In genomic region chr6:30686908-30687658, GRCh38 we compare ENCODE assay signal across 1 cellular context.
TF ChIP-seq lines count a peak whose summit lies in the region.

No MANE protein-coding gene starts in this region.

TF ChIP-seq in HepG2, 621 proteins besides CTCF, POLR2A, EP300 and RAD21 (continues in another document):
- TF ChIP-seq ZNF3 (CRISPR knock-in tag; IDR thresholded peaks at IDR 0.05) (no peak), ZNF253 (CRISPR knock-in tag; IDR thresholded peaks at IDR 0.05; ENCODE audit: borderline replicate concordance) (no peak), ZBTB49 (CRISPR knock-in tag; IDR thresholded peaks at IDR 0.05; ENCODE audit: borderline replicate concordance) (no peak), ZNF512B (CRISPR knock-in tag; IDR thresholded peaks at IDR 0.05; ENCODE audit: borderline replicate concordance) (no peak), SOX6 (IDR thresholded peaks at IDR 0.05) (no peak), SOX6 (CRISPR knock-in tag; IDR thresholded peaks at IDR 0.05) (peak; percentile 90), RXRB (CRISPR knock-in tag; IDR thresholded peaks at IDR 0.05; ENCODE audit: borderline replicate concordance) (peak; percentile 8; the same call in 1 of the 2 replicates), ZHX2 (IDR thresholded peaks at IDR 0.05; ENCODE audit: low read depth) (no peak), ZHX2 (CRISPR knock-in tag; IDR thresholded peaks at IDR 0.05; ENCODE audit: borderline replicate concordance) (no peak), ZBTB21 (CRISPR knock-in tag; IDR thresholded peaks at IDR 0.05) (no peak; the same call in 1 of the 2 replicates), ZEB1 (IDR thresholded peaks at IDR 0.05; ENCODE audit: insufficient replicate concordance, low read depth) (no peak), BCL6 (CRISPR knock-in tag; IDR thresholded peaks at IDR 0.05) (no peak), CREB1 (IDR thresholded peaks at IDR 0.05) (no peak), CREB1 (CRISPR knock-in tag; IDR thresholded peaks at IDR 0.05) (no peak), PLSCR1 (CRISPR knock-in tag; IDR thresholded peaks at IDR 0.05; ENCODE audit: borderline replicate concordance) (no peak), YEATS2 (CRISPR knock-in tag; IDR thresholded peaks at IDR 0.05; ENCODE audit: borderline replicate concordance) (peak; percentile 45; the same call in 1 of the 2 replicates), SMC3 (IDR thresholded peaks at IDR 0.05; ENCODE audit: low read length) (no peak), PRDM15 (CRISPR knock-in tag; IDR thresholded peaks at IDR 0.05) (no peak), ZNF484 (CRISPR knock-in tag; IDR thresholded peaks at IDR 0.05; ENCODE audit: borderline replicate concordance, low read depth) (no peak), ATF7-NPFF (CRISPR knock-in tag; IDR thresholded peaks at IDR 0.05; ENCODE audit: low read depth) (peak; percentile 36; the same call in 1 of the 2 replicates), ATM (IDR thresholded peaks at IDR 0.05; ENCODE audit: borderline replicate concordance) (no peak), HOXA7 (CRISPR knock-in tag; IDR thresholded peaks at IDR 0.05) (no peak), ZFP36L1 (CRISPR knock-in tag; IDR thresholded peaks at IDR 0.05) (no peak), PATZ1 (CRISPR knock-in tag; IDR thresholded peaks at IDR 0.05) (peak; percentile 71), AKNA (CRISPR knock-in tag; IDR thresholded peaks at IDR 0.05; ENCODE audit: borderline replicate concordance) (no peak), RBM22 (optimal IDR thresholded peaks at IDR 0.05; ENCODE audit: low read length) (no peak), IRF9 (CRISPR knock-in tag; IDR thresholded peaks at IDR 0.05; ENCODE audit: borderline replicate concordance) (no peak), HIVEP1 (CRISPR knock-in tag; IDR thresholded peaks at IDR 0.05) (peak; percentile 41; the same call in 1 of the 2 replicates), PCBP1 (IDR thresholded peaks at IDR 0.05; ENCODE audit: borderline replicate concordance, low read depth, low read length) (peak; percentile 95), KDM4B (CRISPR knock-in tag; IDR thresholded peaks at IDR 0.05) (no peak; the same call in 1 of the 2 replicates), MAFF (IDR thresholded peaks at IDR 0.05; ENCODE audit: low read depth, low read length) (no peak), CENPX (CRISPR knock-in tag; IDR thresholded peaks at IDR 0.05) (no peak), GFI1 (CRISPR knock-in tag; IDR thresholded peaks at IDR 0.05; ENCODE audit: borderline replicate concordance) (peak; percentile 75; the same call in 1 of the 2 replicates), TAF15 (IDR thresholded peaks at IDR 0.05; ENCODE audit: low read depth, low read length, poor library complexity, severe bottlenecking) (no peak)
